8 cellular contexts compared by ENCODE assay signal in genomic region chr3:61251174-61251972, GRCh38. TPM values are rescaled to one million over a fixed set of nuclear protein-coding genes. Genes with fewer than 3 reads are reported as not detected.
DNase-seq lines count a peak whose midpoint lies in the region; ATAC-seq, FAIRE-seq and TF ChIP-seq lines count a peak whose summit lies in the region.

Gene FHIT, minus strand, starts transcription at chr3:61251452.

- no peaks in the 10 kb centered on the region for H3K36me3 ChIP-seq in cardiac muscle cell
- H3K36me3 ChIP-seq in pancreas = no peaks in the 10 kb centered on the region
- H3K36me3 ChIP-seq in tibial artery = no peaks in the 10 kb centered on the region

- H3K27me3 ChIP-seq in cardiac muscle cell = no peaks in the 10 kb centered on the region
- H3K27me3 ChIP-seq in pancreas = no peaks in the 10 kb centered on the region
- H3K27me3 ChIP-seq in tibial artery = no peaks in the 10 kb centered on the region

- no peaks in the 10 kb centered on the region for H3K9me3 Mint-ChIP-seq in activated naive CD8-positive, alpha-beta T cell treated with anti-CD3 and anti-CD28 coated beads, Interleukin-2, amount 50 U/mL, for 24 hours

- H3K4me1 Mint-ChIP-seq in activated naive CD8-positive, alpha-beta T cell treated with anti-CD3 and anti-CD28 coated beads, Interleukin-2, amount 50 U/mL, for 24 hours = peaks cover 18% of the 10 kb centered on the region

- no peaks in the 10 kb centered on the region for H3K9me3 ChIP-seq in cardiac muscle cell (ENCODE audit: low read depth)
- H3K9me3 ChIP-seq in pancreas = no peaks in the 10 kb centered on the region
- no peaks in the 10 kb centered on the region for H3K9me3 ChIP-seq in tibial artery

- H3K27ac Mint-ChIP-seq in activated naive CD8-positive, alpha-beta T cell treated with anti-CD3 and anti-CD28 coated beads, Interleukin-2, amount 50 U/mL, for 24 hours = peak within 1 kb of the TSS; percentile 86

- H3K36me3 Mint-ChIP-seq in activated naive CD8-positive, alpha-beta T cell treated with anti-CD3 and anti-CD28 coated beads, Interleukin-2, amount 50 U/mL, for 24 hours (ENCODE audit: low read depth) = no peaks in the 10 kb centered on the region

- H3K4me3 Mint-ChIP-seq in activated naive CD8-positive, alpha-beta T cell treated with anti-CD3 and anti-CD28 coated beads, Interleukin-2, amount 50 U/mL, for 24 hours = peak within 1 kb of the TSS; percentile 87

- intact Hi-C loops in pancreas (cut with DNase I) (no loop called here), tibial artery (cut with DNase I; ENCODE audit: low total_unique reads) (no loop called here)

- ATAC-seq in HG02678 (IDR thresholded peaks at IDR 0.05; ENCODE audit: unreplicated experiment) = peak; percentile 90
- peak; percentile 94 for ATAC-seq in activated naive CD8-positive, alpha-beta T cell treated with anti-CD3 and anti-CD28 coated beads, Interleukin-2, amount 50 U/mL, for 24 hours
- ATAC-seq in pancreas = peak; percentile 90 to 97 (median 92)

- H3K27ac ChIP-seq in cardiac muscle cell (peak within 1 kb of the TSS; percentile 59), pancreas (peak within 1 kb of the TSS; percentile 79 to 92 (median 87)), tibial artery (peak within 1 kb of the TSS; percentile 74 to 80)

- H3K27me3 Mint-ChIP-seq in activated naive CD8-positive, alpha-beta T cell treated with anti-CD3 and anti-CD28 coated beads, Interleukin-2, amount 50 U/mL, for 24 hours = no peaks in the 10 kb centered on the region

- H3K4me3 ChIP-seq in GM12875 (ENCODE audit: low read depth, low read length) (peak within 1 kb of the TSS; percentile 86), cardiac muscle cell (peak within 1 kb of the TSS; percentile 49), pancreas (peak within 1 kb of the TSS; percentile 58 to 81 (median 70)), tibial artery (peak within 1 kb of the TSS; percentile 69 to 75)

- 1% methylated on average over 40 to 41 of the region's 41 CpGs for WGBS in pancreas, 2 donors

- FAIRE-seq in pancreas (lab: Jason Lieb, UNC) = peak; percentile 49

- DNase-seq in NCI-H1105 treated with DMSO at 0.1 percent for 48 hours (lab: John Stamatoyannopoulos, UW) = peak; percentile 77
- DNase-seq in SW480 (ENCODE audit: low spot score) = peak; percentile 96
- DNase-seq in activated naive CD8-positive, alpha-beta T cell treated with anti-CD3 and anti-CD28 coated beads, Interleukin-2, amount 50 U/mL, for 24 hours = peak; percentile 90
- DNase-seq in cardiac muscle cell (ENCODE audit: low read depth in 1 of 2, low spot score in 1 of 2) = peak; percentile 96 to 98
- DNase-seq in pancreas = peak; percentile 91 to 98 (median 96)
- DNase-seq in tibial artery = peak; percentile 94 to 97

- H3K4me1 ChIP-seq in cardiac muscle cell (ENCODE audit: low read depth) (peaks cover 32% of the 10 kb centered on the region), pancreas (peaks cover 7 to 9% (median 8%) of the 10 kb centered on the region in 3 donors), tibial artery (peaks cover 0 to 11% (median 0%) of the 10 kb centered on the region in 4 donors)

- TF ChIP-seq CTCF in GM12875 (IDR thresholded peaks at IDR 0.05; ENCODE audit: borderline replicate concordance, insufficient read depth, low read depth, low read length) (no peak), cardiac muscle cell (IDR thresholded peaks at IDR 0.05; ENCODE audit: low read depth, low read length) (no peak), pancreas (IDR thresholded peaks at IDR 0.05) (no peak), tibial artery (IDR thresholded peaks at IDR 0.05) (peak in 1 of 2 experiments; percentile 7)

RNA-seq across cellular contexts. Expression of gene FHIT, which starts in this region (rescaled TPM):
- 3.4 and 12.5 TPM in 2 replicates for total RNA-seq in cardiac muscle cell
- 6.9 and 31.2 TPM in 2 replicates for polyA plus RNA-seq in cardiac muscle cell
- 10 to 100 TPM in 3 of 6 donors, 1 to 10 TPM in 3; 6.8 to 15.7 (median 9.2) TPM for total RNA-seq in pancreas
- 1 to 10 TPM; 4.8 to 7.0 TPM for polyA plus RNA-seq in pancreas

Comparison
In these comparisons a context has a peak if more than half of its experiments do, and no peak if none do; other contexts are left out.
1. Peak in every context shown above with its lines: DNase-seq, ATAC-seq, H3K4me3 ChIP-seq and H3K27ac ChIP-seq.